ENCODE assay signal across 20 cellular contexts in genomic region chr9:136537411-136537810, GRCh38. TPM values are rescaled to one million over a fixed set of nuclear protein-coding genes. Genes with fewer than 3 reads are reported as not detected.
DNase-seq lines count a peak whose midpoint lies in the region; ATAC-seq and TF ChIP-seq lines count a peak whose summit lies in the region.
"Had no signal": no experiment of that assay in that cellular context is flagged by ENCODE, and none has a peak within 500 bp of the region (broad histone marks: within the 10 kb centered on the region; RNA-seq: fewer than 3 reads in every experiment).

No MANE protein-coding gene starts in this region.

- no peak overlapping the region for H3K4me3 ChIP-seq in CD8-positive, alpha-beta memory T cell (ENCODE audit: low read length)
- H3K4me3 ChIP-seq: SJSA1 had no signal

- no peaks in the 10 kb centered on the region for H3K27me3 ChIP-seq in CD8-positive, alpha-beta memory T cell (ENCODE audit: insufficient read depth, low read length, poor library complexity, severe bottlenecking)
- H3K27me3 ChIP-seq: foreskin keratinocyte, SJSA1 had no signal

- no peaks in the 10 kb centered on the region for H3K27me3 Mint-ChIP-seq in T-helper 2 cell treated with Interferon-gamma antibody and Interleukin-4, amounts not matched to agents 5 μg/mL and 100 μg/mL, for 36 hours (ENCODE audit: low read depth)
- no peaks in the 10 kb centered on the region for H3K27me3 Mint-ChIP-seq in CD8-positive, alpha-beta memory T cell
- no peaks in the 10 kb centered on the region for H3K27me3 Mint-ChIP-seq in activated naive CD8-positive, alpha-beta T cell treated with anti-CD3 and anti-CD28 coated beads for 36 hours
- no peaks in the 10 kb centered on the region for H3K27me3 Mint-ChIP-seq in neural crest cell (ENCODE audit: low read depth)
- H3K27me3 Mint-ChIP-seq: stimulated activated memory B cell treated with anti-CD40 and anti-IgM and Interleukin-4, amounts not matched to agents 10 μg/mL and 1 μg/mL and 100 μg/mL, for 72 hours had no signal

- CTCF ChIA-PET in CD8-positive, alpha-beta memory T cell (lab: Charles Lee) = interaction anchor here (1.4 to 1.7 kb wide), 2 partner anchors 15 to 94 kb away, joined by 3 to 7 read pairs; no protein-coding TSS in a partner anchor

- peaks cover 31% of the 10 kb centered on the region for H3K36me3 Mint-ChIP-seq in T-helper 2 cell treated with Interferon-gamma antibody and Interleukin-4, amounts not matched to agents 5 μg/mL and 100 μg/mL, for 36 hours (ENCODE audit: low read depth)
- H3K36me3 Mint-ChIP-seq in CD8-positive, alpha-beta memory T cell = peaks cover 0 to 3% (median 0%) of the 10 kb centered on the region in 3 donors
- peaks cover 34% of the 10 kb centered on the region for H3K36me3 Mint-ChIP-seq in activated naive CD8-positive, alpha-beta T cell treated with anti-CD3 and anti-CD28 coated beads for 36 hours
- no peaks in the 10 kb centered on the region for H3K36me3 Mint-ChIP-seq in neural crest cell (ENCODE audit: low read depth)

- peaks cover 79% of the 10 kb centered on the region for H3K4me1 ChIP-seq in CD8-positive, alpha-beta memory T cell (ENCODE audit: insufficient read depth, low read length)
- H3K4me1 ChIP-seq: parathyroid adenoma, SJSA1 had no signal

- no peaks in the 10 kb centered on the region for H3K9me3 Mint-ChIP-seq in T-helper 2 cell treated with Interferon-gamma antibody and Interleukin-4, amounts not matched to agents 5 μg/mL and 100 μg/mL, for 36 hours
- H3K9me3 Mint-ChIP-seq in CD8-positive, alpha-beta memory T cell = no peaks in the 10 kb centered on the region
- no peaks in the 10 kb centered on the region for H3K9me3 Mint-ChIP-seq in activated naive CD8-positive, alpha-beta T cell treated with anti-CD3 and anti-CD28 coated beads for 36 hours
- no peaks in the 10 kb centered on the region for H3K9me3 Mint-ChIP-seq in neural crest cell
- H3K9me3 Mint-ChIP-seq: stimulated activated memory B cell treated with anti-CD40 and anti-IgM and Interleukin-4, amounts not matched to agents 10 μg/mL and 1 μg/mL and 100 μg/mL, for 72 hours had no signal

- H3K4me1 Mint-ChIP-seq in T-helper 2 cell treated with Interferon-gamma antibody and Interleukin-4, amounts not matched to agents 5 μg/mL and 100 μg/mL, for 36 hours (ENCODE audit: low read depth) = peaks cover 49% of the 10 kb centered on the region
- H3K4me1 Mint-ChIP-seq in CD8-positive, alpha-beta memory T cell = peaks cover 46 to 79% (median 61%) of the 10 kb centered on the region in 3 donors
- H3K4me1 Mint-ChIP-seq in activated naive CD8-positive, alpha-beta T cell treated with anti-CD3 and anti-CD28 coated beads for 36 hours = peaks cover 51% of the 10 kb centered on the region
- peaks cover 28% of the 10 kb centered on the region for H3K4me1 Mint-ChIP-seq in neural crest cell

- no peak for DNase-seq in T-helper 2 cell treated with Interferon-gamma antibody and Interleukin-4, amounts not matched to agents 5 μg/mL and 100 μg/mL, for 36 hours (ENCODE audit: low spot score)
- DNase-seq in T-helper 2 cell = no peak
- DNase-seq in CD8-positive, alpha-beta memory T cell = no peak
- no peak for DNase-seq in activated naive CD8-positive, alpha-beta T cell treated with anti-CD3 and anti-CD28 coated beads for 36 hours
- no peak for DNase-seq in neural crest cell (ENCODE audit: low read depth, low spot score)
- no peak for DNase-seq in sciatic nerve (ENCODE audit: low spot score)
- DNase-seq: 8988T; activated CD4-positive, alpha-beta T cell treated with anti-CD3 and anti-CD28 coated beads, Interleukin-2, amount 50 U/mL, for 4 hours; activated effector memory CD4-positive, alpha-beta T cell treated with Interleukin-2 at 50 U/mL for 16 hours; foreskin keratinocyte; NCI-H1436; NCI-H2171 treated with DMSO at 0.1 percent for 48 hours; NCI-H748 treated with DMSO at 0.1 percent for 48 hours; small intestine; trophoblast cell had no signal

- H3K9me3 ChIP-seq in CD8-positive, alpha-beta memory T cell (ENCODE audit: low read length) = no peaks in the 10 kb centered on the region
- H3K9me3 ChIP-seq: SJSA1 had no signal

- intact Hi-C loops in sciatic nerve (cut with DNase I) = no loop called here

- H3K27ac ChIP-seq in CD8-positive, alpha-beta memory T cell (ENCODE audit: low read depth, low read length) = no peak overlapping the region
- H3K27ac ChIP-seq: foreskin keratinocyte, parathyroid adenoma, SJSA1 had no signal

- peak overlapping the region; percentile 67 for H3K27ac Mint-ChIP-seq in T-helper 2 cell treated with Interferon-gamma antibody and Interleukin-4, amounts not matched to agents 5 μg/mL and 100 μg/mL, for 36 hours
- peak overlapping the region in 6 of 8 donors; percentile 15 to 98 (median 83) for H3K27ac Mint-ChIP-seq in CD8-positive, alpha-beta memory T cell
- H3K27ac Mint-ChIP-seq in activated naive CD8-positive, alpha-beta T cell treated with anti-CD3 and anti-CD28 coated beads for 36 hours = peak overlapping the region; percentile 37
- H3K27ac Mint-ChIP-seq in neural crest cell (ENCODE audit: unreplicated experiment) = no peak overlapping the region
- H3K27ac Mint-ChIP-seq: stimulated activated memory B cell treated with anti-CD40 and anti-IgM and Interleukin-4, amounts not matched to agents 10 μg/mL and 1 μg/mL and 100 μg/mL, for 72 hours had no signal

- POLR2A ChIA-PET in CD8-positive, alpha-beta memory T cell (lab: Charles Lee) = no interaction called here

- no peak for TF ChIP-seq CTCF in neural crest cell (conservative IDR thresholded peaks at IDR 0.05)

- no peak for ATAC-seq in GM21526 (IDR thresholded peaks at IDR 0.05; ENCODE audit: low FRiP score, unreplicated experiment)
- ATAC-seq in sciatic nerve = no peak
- ATAC-seq in GM21723 (IDR thresholded peaks at IDR 0.05; ENCODE audit: unreplicated experiment) = no peak
- ATAC-seq: foreskin keratinocyte; stimulated activated memory B cell treated with anti-CD40 and anti-IgM and Interleukin-4, amounts not matched to agents 10 μg/mL and 1 μg/mL and 100 μg/mL, for 72 hours had no signal

- H3K4me3 Mint-ChIP-seq in T-helper 2 cell treated with Interferon-gamma antibody and Interleukin-4, amounts not matched to agents 5 μg/mL and 100 μg/mL, for 36 hours = peak overlapping the region; percentile 43
- peak overlapping the region in 5 of 7 donors; percentile 11 to 72 (median 47) for H3K4me3 Mint-ChIP-seq in CD8-positive, alpha-beta memory T cell
- no peak overlapping the region for H3K4me3 Mint-ChIP-seq in activated naive CD8-positive, alpha-beta T cell treated with anti-CD3 and anti-CD28 coated beads for 36 hours
- peak overlapping the region; percentile 8 for H3K4me3 Mint-ChIP-seq in neural crest cell
- H3K4me3 Mint-ChIP-seq: stimulated activated memory B cell treated with anti-CD40 and anti-IgM and Interleukin-4, amounts not matched to agents 10 μg/mL and 1 μg/mL and 100 μg/mL, for 72 hours had no signal

- H3K36me3 ChIP-seq in CD8-positive, alpha-beta memory T cell (ENCODE audit: insufficient read depth, low read length) = no peaks in the 10 kb centered on the region
- H3K36me3 ChIP-seq: SJSA1 had no signal

RNA-seq across cellular contexts. Expression of gene NOTCH1, which starts 8.4 kb away (rescaled TPM):
- total RNA-seq in CD8-positive, alpha-beta memory T cell = 10 to 100 TPM; 70.0 to 79.5 TPM
- 5.1 TPM for polyA plus RNA-seq in CD8-positive, alpha-beta memory T cell
- total RNA-seq in activated naive CD8-positive, alpha-beta T cell treated with anti-CD3 and anti-CD28 coated beads for 36 hours = 10 to 100 TPM; 48.2 to 51.6 TPM
- total RNA-seq in neural crest cell = 99.0 and 99.7 TPM in 2 replicates
- 84.2 TPM for total RNA-seq in sciatic nerve

RNA-seq across cellular contexts. Expression of gene SEC16A, which starts 54.6 kb away (rescaled TPM):
- total RNA-seq in CD8-positive, alpha-beta memory T cell = 10 to 100 TPM; 75.5 to 78.0 TPM
- 42.9 TPM for polyA plus RNA-seq in CD8-positive, alpha-beta memory T cell
- 10 to 100 TPM; 69.4 to 71.2 TPM for total RNA-seq in activated naive CD8-positive, alpha-beta T cell treated with anti-CD3 and anti-CD28 coated beads for 36 hours
- total RNA-seq in neural crest cell = 77.2 and 79.4 TPM in 2 replicates
- 52.2 TPM for total RNA-seq in sciatic nerve
